In the genomic region with DNA sequence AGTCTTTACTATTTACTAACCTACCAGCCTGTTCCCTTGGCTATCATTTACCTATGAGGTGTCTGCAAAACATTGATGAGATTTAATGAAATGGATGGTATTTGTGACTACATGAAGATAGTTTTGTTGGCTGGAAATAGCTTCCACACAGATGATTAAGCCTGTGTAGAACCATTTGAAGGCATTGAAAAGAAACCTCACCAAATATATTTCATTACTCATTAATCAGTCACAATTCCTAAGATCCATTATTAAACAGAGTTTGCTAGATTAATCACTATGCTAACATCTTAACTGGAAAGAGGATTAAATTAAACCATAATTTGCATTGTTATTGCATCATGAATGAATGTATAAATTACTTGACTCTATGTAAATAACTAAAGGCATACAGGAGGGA, we compare ENCODE assay signal across 32 cellular contexts.
"Had no signal": no experiment of that assay in that cellular context is flagged by ENCODE, and none has a peak within 500 bp of the region (broad histone marks: within the 10 kb centered on the region; RNA-seq: fewer than 3 reads in every experiment).

No MANE protein-coding gene starts in this region.

- H3K36me3 ChIP-seq: heart left ventricle, lower lobe of right lung, neural progenitor cell, neutrophil, right atrium auricular region, stomach, tibial artery, upper lobe of right lung had no signal

- H3K27ac ChIP-seq: heart left ventricle, lower lobe of right lung, neural progenitor cell, neutrophil, parathyroid adenoma, psoas muscle, right atrium auricular region, skin epidermis, stomach, testis, tibial artery, upper lobe of right lung had no signal

- H3K4me2 ChIP-seq: neural progenitor cell had no signal

- H2AFZ ChIP-seq: neural progenitor cell, parathyroid adenoma had no signal

- H3K9ac ChIP-seq: neural progenitor cell, parathyroid adenoma had no signal

- H3K79me2 ChIP-seq: parathyroid adenoma had no signal

- FAIRE-seq: islet of Langerhans, kidney, urothelium cell line had no signal

- H3K4me1 ChIP-seq: heart left ventricle, lower lobe of right lung, neural progenitor cell, parathyroid adenoma, psoas muscle, right atrium auricular region, testis, tibial artery, upper lobe of right lung had no signal

- ATAC-seq: heart left ventricle; left cardiac atrium; left lobe of liver; left ventricle myocardium superior; lower lobe of right lung; naive thymus-derived CD8-positive, alpha-beta T cell; psoas muscle; sciatic nerve; stimulated activated naive B cell treated with anti-CD40 and anti-IgM and Interleukin-4, amounts not matched to agents 10 μg/mL and 1 μg/mL and 100 μg/mL, for 72 hours; stimulated activated naive CD8-positive, alpha-beta T cell treated with anti-CD3 and anti-CD28 coated beads, Interleukin-15, Interleukin-2, amounts not matched to agents 100 U/mL and 50 U/mL, for 24 hours; upper lobe of right lung had no signal

- DNase-seq: heart left ventricle; hypothalamus; immature natural killer cell; kidney; left cardiac atrium; left ventricle myocardium superior; lower lobe of right lung; mammary epithelial cell; mesenchymal stem cell; naive thymus-derived CD8-positive, alpha-beta T cell; occipital lobe; psoas muscle; stimulated activated CD4-positive, alpha-beta T cell treated with anti-CD3 and anti-CD28 coated beads, Interleukin-12 subunit alpha, Interleukin-12 subunit beta, amount 100 ng/mL, for 4 hours; stimulated activated CD4-positive, alpha-beta T cell treated with anti-CD3 and anti-CD28 coated beads, Interleukin-15, amount 100 ng/mL, for 24 hours; stimulated activated CD4-positive, alpha-beta T cell treated with anti-CD3 and anti-CD28 coated beads, Interleukin-2, amount 100 ng/mL, for 24 hours; stimulated activated CD4-positive, alpha-beta T cell treated with anti-CD3 and anti-CD28 coated beads, Interleukin-4, amount 100 ng/mL, for 1 hour; stimulated activated naive B cell treated with anti-CD40 and anti-IgM and Interleukin-4, amounts not matched to agents 10 μg/mL and 1 μg/mL and 100 μg/mL, for 72 hours; stimulated activated naive CD8-positive, alpha-beta T cell treated with anti-CD3 and anti-CD28 coated beads, Interleukin-15, Interleukin-2, amounts not matched to agents 100 U/mL and 50 U/mL, for 24 hours; stomach; testis; tibial artery; trophoblast cell; upper lobe of right lung had no signal

- H3K9me3 ChIP-seq: heart left ventricle, lower lobe of right lung, neutrophil, psoas muscle, right atrium auricular region, stomach, testis, tibial artery, upper lobe of right lung had no signal

- H3K27me3 ChIP-seq: heart left ventricle, neural progenitor cell, neutrophil, right atrium auricular region, stomach, testis, tibial artery, upper lobe of right lung had no signal

- H3K4me3 ChIP-seq: heart left ventricle, lower lobe of right lung, neural progenitor cell, psoas muscle, right atrium auricular region, skin epidermis, stomach, testis, tibial artery, upper lobe of right lung had no signal
